8 cellular contexts compared by ENCODE assay signal in genomic region chr17:16491131-16491702, GRCh38. TPM values are rescaled to one million over a fixed set of nuclear protein-coding genes. Genes with fewer than 3 reads are reported as not detected.
A peak's percentile ranks its signal among the peaks of the same experiment; 100 is the strongest.
DNase-seq lines count a peak whose midpoint lies in the region; ATAC-seq and TF ChIP-seq lines count a peak whose summit lies in the region.

No MANE protein-coding gene starts in this region.

- H3K18ac ChIP-seq in H9 (ENCODE audit: insufficient read length, low read depth, low read length) (no peak overlapping the region), trophoblast cell (ENCODE audit: low read length) (no peak overlapping the region)

- TF ChIP-seq CTCF in H9 (conservative IDR thresholded peaks at IDR 0.05) = no peak
- TF ChIP-seq CTCF in SU-DHL-6 (IDR thresholded peaks at IDR 0.05; ENCODE audit: insufficient read depth, low read length, poor library complexity, severe bottlenecking) = no peak
- no peak for TF ChIP-seq CTCF in esophagus muscularis mucosa (IDR thresholded peaks at IDR 0.05)

- no peak overlapping the region for H3K56ac ChIP-seq in H9 (ENCODE audit: insufficient read length, low read depth, low read length)

- H3K27me3 ChIP-seq in H9 (ENCODE audit: insufficient read depth, low read length) = no peaks in the 10 kb centered on the region
- H3K27me3 ChIP-seq in SU-DHL-6 (ENCODE audit: low read length) = no peaks in the 10 kb centered on the region
- H3K27me3 ChIP-seq in esophagus muscularis mucosa = no peaks in the 10 kb centered on the region
- H3K27me3 ChIP-seq in trophoblast cell (ENCODE audit: insufficient read depth, low read length) = peaks cover 23% of the 10 kb centered on the region

- no peak overlapping the region for H3K27ac Mint-ChIP-seq in H9

- H3K4me2 ChIP-seq in H9 (ENCODE audit: insufficient read depth, insufficient read length, low read length) = peak overlapping the region; percentile 53
- peak overlapping the region; percentile 57 for H3K4me2 ChIP-seq in SU-DHL-6 (ENCODE audit: low read depth, low read length, poor library complexity, severe bottlenecking)
- peak overlapping the region; percentile 47 for H3K4me2 ChIP-seq in trophoblast cell (ENCODE audit: low read length)

- intact Hi-C loops in esophagus muscularis mucosa (cut with DNase I) = no loop called here

- H3K79me2 ChIP-seq in H9 (ENCODE audit: insufficient read depth, low read length) (no peaks in the 10 kb centered on the region; the same call in 1 of the 2 replicates), SU-DHL-6 (ENCODE audit: insufficient read depth, low read length) (no peaks in the 10 kb centered on the region), trophoblast cell (ENCODE audit: control insufficient read depth, insufficient read depth, low read length, poor library complexity) (no peaks in the 10 kb centered on the region)

- H3K23ac ChIP-seq in H9 (ENCODE audit: insufficient read length, low read depth, low read length) = no peak overlapping the region
- no peak overlapping the region for H3K23ac ChIP-seq in trophoblast cell (ENCODE audit: low read length)

- H2BK20ac ChIP-seq in H9 (ENCODE audit: low read depth, low read length, poor library complexity, severe bottlenecking) = no peak overlapping the region

- H4K5ac ChIP-seq in H9 (ENCODE audit: insufficient read length, low read depth, low read length) = no peak overlapping the region

- H3K14ac ChIP-seq in H9 (ENCODE audit: insufficient read depth, low read length) (no peak overlapping the region), trophoblast cell (ENCODE audit: low read length) (no peak overlapping the region)

- no peaks in the 10 kb centered on the region for H3F3A ChIP-seq in SU-DHL-6 (ENCODE audit: insufficient read depth)

- peak; percentile 64 for DNase-seq in H9
- no peak for DNase-seq in esophagus muscularis mucosa (ENCODE audit: extremely low spot score)
- DNase-seq in trophoblast cell = no peak
- DNase-seq in NCI-H2196 treated with DMSO at 0.1 percent for 48 hours (lab: John Stamatoyannopoulos, UW; ENCODE audit: unreplicated experiment) = no peak
- no peak for DNase-seq in AG20443 (ENCODE audit: low spot score)

- H3K4ac ChIP-seq in H9 (ENCODE audit: low read depth, low read length) = no peak overlapping the region
- H3K4ac ChIP-seq in trophoblast cell (ENCODE audit: low read depth, low read length) = no peak overlapping the region

- no peaks in the 10 kb centered on the region for H3K9me2 ChIP-seq in SU-DHL-6 (replicated peaks; ENCODE audit: insufficient read depth, low read length)

- H3K27me3 Mint-ChIP-seq in H9 (ENCODE audit: low read depth) = peaks cover 30% of the 10 kb centered on the region

- no peaks in the 10 kb centered on the region for H3K9me3 ChIP-seq in H9 (ENCODE audit: control insufficient read depth, low read depth, low read length)
- H3K9me3 ChIP-seq in SU-DHL-6 (ENCODE audit: insufficient read depth, low read length) = no peaks in the 10 kb centered on the region
- H3K9me3 ChIP-seq in esophagus muscularis mucosa = no peaks in the 10 kb centered on the region
- H3K9me3 ChIP-seq in trophoblast cell (ENCODE audit: insufficient read depth, low read depth, low read length) = no peaks in the 10 kb centered on the region

- H3K27ac ChIP-seq in H9 (ENCODE audit: insufficient read length, low read depth, low read length) = no peak overlapping the region
- H3K27ac ChIP-seq in SU-DHL-6 (ENCODE audit: low read depth, low read length) = no peak overlapping the region
- H3K27ac ChIP-seq in esophagus muscularis mucosa (replicated peaks in 1 of 4) = peak overlapping the region in 3 of 4 donors; percentile 6 to 46 (median 22)
- no peak overlapping the region for H3K27ac ChIP-seq in trophoblast cell (ENCODE audit: low read depth, low read length)

- H4K12ac ChIP-seq in trophoblast cell (ENCODE audit: low read depth, low read length) = no peak overlapping the region

- H2BK5ac ChIP-seq in H9 (ENCODE audit: insufficient read length, low read length) = no peak overlapping the region
- H2BK5ac ChIP-seq in trophoblast cell (ENCODE audit: low read depth, low read length, poor library complexity) = no peak overlapping the region

- no peak for TF ChIP-seq POLR2A in esophagus muscularis mucosa (IDR thresholded peaks at IDR 0.05; ENCODE audit: low read depth)

- peak overlapping the region; percentile 74 to 83 for H3K4me3 Mint-ChIP-seq in H9

- no peak overlapping the region for H3K9ac ChIP-seq in H9 (ENCODE audit: extremely low read depth, insufficient read length, low read length)
- H3K9ac ChIP-seq in SU-DHL-6 (ENCODE audit: low read length) = peak overlapping the region; percentile 57
- no peak overlapping the region for H3K9ac ChIP-seq in trophoblast cell (ENCODE audit: low read length)

- H3K4me1 Mint-ChIP-seq in H9 = peaks cover 62 to 64% of the 10 kb centered on the region in 2 experiments

- H2AFZ ChIP-seq in H9 (ENCODE audit: low read length) (no peak overlapping the region), SU-DHL-6 (ENCODE audit: low read depth, low read length, severe bottlenecking) (peak overlapping the region; percentile 69), trophoblast cell (ENCODE audit: insufficient read depth, low read length, poor library complexity) (no peak overlapping the region)

- no peak overlapping the region for H3T11ph ChIP-seq in H9 (ENCODE audit: low read length)

- H4K8ac ChIP-seq in H9 (replicated peaks; ENCODE audit: insufficient read length, low read depth, low read length) = no peak overlapping the region
- no peak overlapping the region for H4K8ac ChIP-seq in trophoblast cell (ENCODE audit: low read depth, low read length)

- no peak overlapping the region for H4K91ac ChIP-seq in H9 (ENCODE audit: insufficient read length, low read depth, low read length)
- no peak overlapping the region for H4K91ac ChIP-seq in trophoblast cell (ENCODE audit: low read depth, low read length)

- no peak overlapping the region for H2BK120ac ChIP-seq in H9 (ENCODE audit: low read depth, low read length, poor library complexity, severe bottlenecking)
- H2BK120ac ChIP-seq in trophoblast cell (ENCODE audit: insufficient read depth, low read length, poor library complexity) = no peak overlapping the region

- H4K20me1 ChIP-seq in H9 (ENCODE audit: control insufficient read depth, insufficient read depth, insufficient read length) = no peaks in the 10 kb centered on the region
- H4K20me1 ChIP-seq in SU-DHL-6 (ENCODE audit: low read depth, low read length) = no peaks in the 10 kb centered on the region

- peaks cover 8% of the 10 kb centered on the region for H3K23me2 ChIP-seq in H9 (ENCODE audit: insufficient read length, low read depth, low read length, poor library complexity, severe bottlenecking)

- no peaks in the 10 kb centered on the region; a peak in 1 of 5 replicates for H3K9me3 Mint-ChIP-seq in H9

- H2AK5ac ChIP-seq in H9 (ENCODE audit: insufficient read length, low read length) = no peak overlapping the region
- H2AK5ac ChIP-seq in trophoblast cell (ENCODE audit: low read length) = no peak overlapping the region

- no peak overlapping the region for H2BK15ac ChIP-seq in H9 (ENCODE audit: low read depth, low read length)

- no peak for ATAC-seq in GM18909 (IDR thresholded peaks at IDR 0.05; ENCODE audit: poor library complexity, unreplicated experiment)
- ATAC-seq in HG03439 (IDR thresholded peaks at IDR 0.05; ENCODE audit: unreplicated experiment) = no peak

- H3K36me3 ChIP-seq in SU-DHL-6 (ENCODE audit: low read length) = no peaks in the 10 kb centered on the region
- H3K36me3 ChIP-seq in esophagus muscularis mucosa = no peaks in the 10 kb centered on the region
- no peaks in the 10 kb centered on the region for H3K36me3 ChIP-seq in trophoblast cell (ENCODE audit: control insufficient read depth in 1 of 2, insufficient read depth in 2 of 2, low read length in 2 of 2)

- H3K4me1 ChIP-seq in H9 (ENCODE audit: insufficient read depth, low read length) (peaks cover 10% of the 10 kb centered on the region; the same call in 1 of the 2 replicates), esophagus muscularis mucosa (peaks cover 21 to 37% (median 28%) of the 10 kb centered on the region in 4 donors), trophoblast cell (ENCODE audit: control insufficient read depth in 1 of 2, insufficient read depth in 2 of 2, low read length in 2 of 2) (peaks cover 0 to 7% of the 10 kb centered on the region in 2 experiments)

- H3K4me3 ChIP-seq in SU-DHL-6 (ENCODE audit: insufficient read depth, low read length, poor library complexity, severe bottlenecking) (peak overlapping the region; percentile 52), esophagus muscularis mucosa (peak overlapping the region; percentile 66 to 88 (median 68)), trophoblast cell (ENCODE audit: low read depth, low read length) (no peak overlapping the region)

- H3K79me1 ChIP-seq in H9 (ENCODE audit: insufficient read depth, low read depth, low read length, poor library complexity, severe bottlenecking) (no peaks in the 10 kb centered on the region), trophoblast cell (ENCODE audit: low read length) (no peaks in the 10 kb centered on the region)

- H2BK12ac ChIP-seq in H9 (ENCODE audit: insufficient read length, low read depth, low read length) (no peak overlapping the region), trophoblast cell (ENCODE audit: low read length) (no peak overlapping the region)

- TF ChIP-seq EP300 in esophagus muscularis mucosa (IDR thresholded peaks at IDR 0.05) = no peak

- no CpG with 5 or more reads among the region's 28 CpGs for WGBS in H9 (ENCODE audit: extremely low coverage, insufficient read length, low lambda C conversion rate)
- WGBS in esophagus muscularis mucosa = 5% methylated on average over 7 of the region's 28 CpGs
- WGBS in trophoblast cell (ENCODE audit: extremely low coverage, insufficient coverage, insufficient read length) = no CpG with 5 or more reads among the region's 28 CpGs

- no peaks in the 10 kb centered on the region; a peak in 3 of 7 replicates for H3K36me3 Mint-ChIP-seq in H9 (ENCODE audit: insufficient read depth in 1 of 3, low read depth in 3 of 3)

RNA-seq across cellular contexts. Expression of gene LRRC75A, which starts 0.8 kb away (rescaled TPM):
- 9.4 and 10.1 TPM in 2 replicates for total RNA-seq in H9 (2021)
- total RNA-seq in esophagus muscularis mucosa = 1 to 10 TPM in 2 of 4 donors, under 1 TPM in 2; 0.83 to 3.5 (median 2.0) TPM
- 0.15 and 0.17 TPM in 2 replicates for polyA plus RNA-seq in trophoblast cell (2013)

Comparison
In these comparisons a context has a peak if more than half of its experiments do, and no peak if none do; other contexts are left out.
1. H3K27ac ChIP-seq: peak in esophagus muscularis mucosa (3 of 4); none in H9 (single experiment), SU-DHL-6 (single experiment) and trophoblast cell (single experiment).
2. Peak in every context shown above with its lines, with median percentiles within 50 percentile points of each other: H3K4me2 ChIP-seq.